Comparison of ENCODE assay signal across 2 cellular contexts in the genomic region with DNA sequence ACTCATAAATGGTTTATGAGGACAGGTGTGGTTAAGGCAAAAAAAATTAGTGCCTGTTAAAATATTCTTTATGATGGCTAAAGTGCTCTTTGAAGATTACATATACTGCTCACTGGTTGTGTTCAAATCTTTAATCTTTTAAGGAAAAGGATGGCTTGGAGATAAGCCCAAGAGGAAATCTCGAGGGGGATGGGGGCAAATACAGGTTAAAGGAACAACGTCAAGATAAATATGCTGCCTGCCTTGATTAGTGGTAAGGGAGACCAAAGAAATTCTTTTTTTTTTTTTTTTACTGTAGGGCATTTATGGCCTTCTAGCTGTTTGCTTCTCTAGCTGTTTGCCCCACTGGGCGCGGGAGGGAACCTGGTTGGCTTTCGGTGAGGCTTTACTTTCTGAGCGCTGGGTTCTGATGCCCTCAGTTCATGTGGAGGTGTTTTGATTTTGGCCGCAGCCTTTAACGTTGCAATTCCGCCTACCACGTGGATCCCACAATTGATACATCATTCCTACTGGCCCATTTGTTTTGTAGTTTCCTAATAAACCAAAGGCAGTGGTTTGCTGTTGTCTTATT.
TF ChIP-seq lines count a peak whose summit lies in the region.

No MANE protein-coding gene starts in this region.

TF ChIP-seq in GM23338, 12 proteins besides CTCF, POLR2A, EP300 and RAD21 (continues in another document):
- no peak for TF ChIP-seq JUNB (IDR thresholded peaks at IDR 0.05; ENCODE audit: unreplicated experiment)
- TF ChIP-seq CREB1 (CRISPR knock-in tag; IDR thresholded peaks at IDR 0.05; ENCODE audit: low read depth): no peak
- no peak for TF ChIP-seq POLR2AphosphoS5 (IDR thresholded peaks at IDR 0.05; ENCODE audit: low read depth)
- TF ChIP-seq, protein P1, sequence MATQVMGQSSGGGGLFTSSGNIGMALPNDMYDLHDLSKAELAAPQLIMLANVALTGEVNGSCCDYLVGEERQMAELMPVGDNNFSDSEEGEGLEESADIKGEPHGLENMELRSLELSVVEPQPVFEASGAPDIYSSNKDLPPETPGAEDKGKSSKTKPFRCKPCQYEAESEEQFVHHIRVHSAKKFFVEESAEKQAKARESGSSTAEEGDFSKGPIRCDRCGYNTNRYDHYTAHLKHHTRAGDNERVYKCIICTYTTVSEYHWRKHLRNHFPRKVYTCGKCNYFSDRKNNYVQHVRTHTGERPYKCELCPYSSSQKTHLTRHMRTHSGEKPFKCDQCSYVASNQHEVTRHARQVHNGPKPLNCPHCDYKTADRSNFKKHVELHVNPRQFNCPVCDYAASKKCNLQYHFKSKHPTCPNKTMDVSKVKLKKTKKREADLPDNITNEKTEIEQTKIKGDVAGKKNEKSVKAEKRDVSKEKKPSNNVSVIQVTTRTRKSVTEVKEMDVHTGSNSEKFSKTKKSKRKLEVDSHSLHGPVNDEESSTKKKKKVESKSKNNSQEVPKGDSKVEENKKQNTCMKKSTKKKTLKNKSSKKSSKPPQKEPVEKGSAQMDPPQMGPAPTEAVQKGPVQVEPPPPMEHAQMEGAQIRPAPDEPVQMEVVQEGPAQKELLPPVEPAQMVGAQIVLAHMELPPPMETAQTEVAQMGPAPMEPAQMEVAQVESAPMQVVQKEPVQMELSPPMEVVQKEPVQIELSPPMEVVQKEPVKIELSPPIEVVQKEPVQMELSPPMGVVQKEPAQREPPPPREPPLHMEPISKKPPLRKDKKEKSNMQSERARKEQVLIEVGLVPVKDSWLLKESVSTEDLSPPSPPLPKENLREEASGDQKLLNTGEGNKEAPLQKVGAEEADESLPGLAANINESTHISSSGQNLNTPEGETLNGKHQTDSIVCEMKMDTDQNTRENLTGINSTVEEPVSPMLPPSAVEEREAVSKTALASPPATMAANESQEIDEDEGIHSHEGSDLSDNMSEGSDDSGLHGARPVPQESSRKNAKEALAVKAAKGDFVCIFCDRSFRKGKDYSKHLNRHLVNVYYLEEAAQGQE (IDR thresholded peaks at IDR 0.05; ENCODE audit: unreplicated experiment): no peak
- no peak for TF ChIP-seq ZNF114 (CRISPR knock-in tag; IDR thresholded peaks at IDR 0.05)
- TF ChIP-seq EZH2phosphoT487 (IDR thresholded peaks at IDR 0.05; ENCODE audit: unreplicated experiment): no peak
- no peak for TF ChIP-seq STAT1 (IDR thresholded peaks at IDR 0.05; ENCODE audit: unreplicated experiment)
- TF ChIP-seq, protein P2, sequence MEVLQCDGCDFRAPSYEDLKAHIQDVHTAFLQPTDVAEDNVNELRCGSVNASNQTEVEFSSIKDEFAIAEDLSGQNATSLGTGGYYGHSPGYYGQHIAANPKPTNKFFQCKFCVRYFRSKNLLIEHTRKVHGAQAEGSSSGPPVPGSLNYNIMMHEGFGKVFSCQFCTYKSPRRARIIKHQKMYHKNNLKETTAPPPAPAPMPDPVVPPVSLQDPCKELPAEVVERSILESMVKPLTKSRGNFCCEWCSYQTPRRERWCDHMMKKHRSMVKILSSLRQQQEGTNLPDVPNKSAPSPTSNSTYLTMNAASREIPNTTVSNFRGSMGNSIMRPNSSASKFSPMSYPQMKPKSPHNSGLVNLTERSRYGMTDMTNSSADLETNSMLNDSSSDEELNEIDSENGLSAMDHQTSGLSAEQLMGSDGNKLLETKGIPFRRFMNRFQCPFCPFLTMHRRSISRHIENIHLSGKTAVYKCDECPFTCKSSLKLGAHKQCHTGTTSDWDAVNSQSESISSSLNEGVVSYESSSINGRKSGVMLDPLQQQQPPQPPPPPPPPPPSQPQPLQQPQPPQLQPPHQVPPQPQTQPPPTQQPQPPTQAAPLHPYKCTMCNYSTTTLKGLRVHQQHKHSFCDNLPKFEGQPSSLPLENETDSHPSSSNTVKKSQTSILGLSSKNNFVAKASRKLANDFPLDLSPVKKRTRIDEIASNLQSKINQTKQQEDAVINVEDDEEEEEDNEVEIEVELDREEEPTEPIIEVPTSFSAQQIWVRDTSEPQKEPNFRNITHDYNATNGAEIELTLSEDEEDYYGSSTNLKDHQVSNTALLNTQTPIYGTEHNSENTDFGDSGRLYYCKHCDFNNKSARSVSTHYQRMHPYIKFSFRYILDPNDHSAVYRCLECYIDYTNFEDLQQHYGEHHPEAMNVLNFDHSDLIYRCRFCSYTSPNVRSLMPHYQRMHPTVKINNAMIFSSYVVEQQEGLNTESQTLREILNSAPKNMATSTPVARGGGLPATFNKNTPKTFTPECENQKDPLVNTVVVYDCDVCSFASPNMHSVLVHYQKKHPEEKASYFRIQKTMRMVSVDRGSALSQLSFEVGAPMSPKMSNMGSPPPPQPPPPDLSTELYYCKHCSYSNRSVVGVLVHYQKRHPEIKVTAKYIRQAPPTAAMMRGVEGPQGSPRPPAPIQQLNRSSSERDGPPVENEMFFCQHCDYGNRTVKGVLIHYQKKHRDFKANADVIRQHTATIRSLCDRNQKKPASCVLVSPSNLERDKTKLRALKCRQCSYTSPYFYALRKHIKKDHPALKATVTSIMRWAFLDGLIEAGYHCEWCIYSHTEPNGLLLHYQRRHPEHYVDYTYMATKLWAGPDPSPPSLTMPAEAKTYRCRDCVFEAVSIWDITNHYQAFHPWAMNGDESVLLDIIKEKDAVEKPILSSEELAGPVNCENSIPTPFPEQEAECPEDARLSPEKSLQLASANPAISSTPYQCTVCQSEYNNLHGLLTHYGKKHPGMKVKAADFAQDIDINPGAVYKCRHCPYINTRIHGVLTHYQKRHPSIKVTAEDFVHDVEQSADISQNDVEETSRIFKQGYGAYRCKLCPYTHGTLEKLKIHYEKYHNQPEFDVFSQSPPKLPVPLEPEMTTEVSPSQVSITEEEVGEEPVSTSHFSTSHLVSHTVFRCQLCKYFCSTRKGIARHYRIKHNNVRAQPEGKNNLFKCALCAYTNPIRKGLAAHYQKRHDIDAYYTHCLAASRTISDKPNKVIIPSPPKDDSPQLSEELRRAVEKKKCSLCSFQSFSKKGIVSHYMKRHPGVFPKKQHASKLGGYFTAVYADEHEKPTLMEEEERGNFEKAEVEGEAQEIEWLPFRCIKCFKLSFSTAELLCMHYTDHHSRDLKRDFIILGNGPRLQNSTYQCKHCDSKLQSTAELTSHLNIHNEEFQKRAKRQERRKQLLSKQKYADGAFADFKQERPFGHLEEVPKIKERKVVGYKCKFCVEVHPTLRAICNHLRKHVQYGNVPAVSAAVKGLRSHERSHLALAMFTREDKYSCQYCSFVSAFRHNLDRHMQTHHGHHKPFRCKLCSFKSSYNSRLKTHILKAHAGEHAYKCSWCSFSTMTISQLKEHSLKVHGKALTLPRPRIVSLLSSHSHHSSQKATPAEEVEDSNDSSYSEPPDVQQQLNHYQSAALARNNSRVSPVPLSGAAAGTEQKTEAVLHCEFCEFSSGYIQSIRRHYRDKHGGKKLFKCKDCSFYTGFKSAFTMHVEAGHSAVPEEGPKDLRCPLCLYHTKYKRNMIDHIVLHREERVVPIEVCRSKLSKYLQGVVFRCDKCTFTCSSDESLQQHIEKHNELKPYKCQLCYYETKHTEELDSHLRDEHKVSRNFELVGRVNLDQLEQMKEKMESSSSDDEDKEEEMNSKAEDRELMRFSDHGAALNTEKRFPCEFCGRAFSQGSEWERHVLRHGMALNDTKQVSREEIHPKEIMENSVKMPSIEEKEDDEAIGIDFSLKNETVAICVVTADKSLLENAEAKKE (CRISPR knock-in tag; IDR thresholded peaks at IDR 0.05): no peak
- TF ChIP-seq ZNF331 (CRISPR knock-in tag; IDR thresholded peaks at IDR 0.05; ENCODE audit: low read depth): no peak

TF ChIP-seq in GM12878, 131 proteins besides CTCF, POLR2A, EP300 and RAD21:
- TF ChIP-seq, protein P3, sequence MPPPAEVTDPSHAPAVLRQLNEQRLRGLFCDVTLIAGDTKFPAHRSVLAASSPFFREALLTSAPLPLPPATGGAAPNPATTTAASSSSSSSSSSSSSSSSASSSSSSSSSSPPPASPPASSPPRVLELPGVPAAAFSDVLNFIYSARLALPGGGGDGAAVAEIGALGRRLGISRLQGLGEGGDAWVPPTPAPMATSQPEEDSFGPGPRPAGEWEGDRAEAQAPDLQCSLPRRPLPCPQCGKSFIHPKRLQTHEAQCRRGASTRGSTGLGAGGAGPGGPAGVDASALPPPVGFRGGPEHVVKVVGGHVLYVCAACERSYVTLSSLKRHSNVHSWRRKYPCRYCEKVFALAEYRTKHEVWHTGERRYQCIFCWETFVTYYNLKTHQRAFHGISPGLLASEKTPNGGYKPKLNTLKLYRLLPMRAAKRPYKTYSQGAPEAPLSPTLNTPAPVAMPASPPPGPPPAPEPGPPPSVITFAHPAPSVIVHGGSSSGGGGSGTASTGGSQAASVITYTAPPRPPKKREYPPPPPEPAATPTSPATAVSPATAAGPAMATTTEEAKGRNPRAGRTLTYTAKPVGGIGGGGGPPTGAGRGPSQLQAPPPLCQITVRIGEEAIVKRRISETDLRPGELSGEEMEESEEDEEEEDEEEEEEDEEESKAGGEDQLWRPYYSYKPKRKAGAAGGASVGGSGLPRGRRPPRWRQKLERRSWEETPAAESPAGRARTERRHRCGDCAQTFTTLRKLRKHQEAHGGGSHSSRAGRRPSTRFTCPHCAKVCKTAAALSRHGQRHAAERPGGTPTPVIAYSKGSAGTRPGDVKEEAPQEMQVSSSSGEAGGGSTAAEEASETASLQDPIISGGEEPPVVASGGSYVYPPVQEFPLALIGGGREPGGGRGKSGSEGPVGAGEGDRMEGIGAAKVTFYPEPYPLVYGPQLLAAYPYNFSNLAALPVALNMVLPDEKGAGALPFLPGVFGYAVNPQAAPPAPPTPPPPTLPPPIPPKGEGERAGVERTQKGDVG (CRISPR knock-in tag; IDR thresholded peaks at IDR 0.05): no peak
- no peak for TF ChIP-seq MTA3 (IDR thresholded peaks at IDR 0.05; ENCODE audit: borderline replicate concordance, low read length)
- TF ChIP-seq, protein P4, sequence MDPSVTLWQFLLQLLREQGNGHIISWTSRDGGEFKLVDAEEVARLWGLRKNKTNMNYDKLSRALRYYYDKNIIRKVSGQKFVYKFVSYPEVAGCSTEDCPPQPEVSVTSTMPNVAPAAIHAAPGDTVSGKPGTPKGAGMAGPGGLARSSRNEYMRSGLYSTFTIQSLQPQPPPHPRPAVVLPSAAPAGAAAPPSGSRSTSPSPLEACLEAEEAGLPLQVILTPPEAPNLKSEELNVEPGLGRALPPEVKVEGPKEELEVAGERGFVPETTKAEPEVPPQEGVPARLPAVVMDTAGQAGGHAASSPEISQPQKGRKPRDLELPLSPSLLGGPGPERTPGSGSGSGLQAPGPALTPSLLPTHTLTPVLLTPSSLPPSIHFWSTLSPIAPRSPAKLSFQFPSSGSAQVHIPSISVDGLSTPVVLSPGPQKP (IDR thresholded peaks at IDR 0.05; ENCODE audit: low read depth, low read length): no peak
- TF ChIP-seq, protein P5, sequence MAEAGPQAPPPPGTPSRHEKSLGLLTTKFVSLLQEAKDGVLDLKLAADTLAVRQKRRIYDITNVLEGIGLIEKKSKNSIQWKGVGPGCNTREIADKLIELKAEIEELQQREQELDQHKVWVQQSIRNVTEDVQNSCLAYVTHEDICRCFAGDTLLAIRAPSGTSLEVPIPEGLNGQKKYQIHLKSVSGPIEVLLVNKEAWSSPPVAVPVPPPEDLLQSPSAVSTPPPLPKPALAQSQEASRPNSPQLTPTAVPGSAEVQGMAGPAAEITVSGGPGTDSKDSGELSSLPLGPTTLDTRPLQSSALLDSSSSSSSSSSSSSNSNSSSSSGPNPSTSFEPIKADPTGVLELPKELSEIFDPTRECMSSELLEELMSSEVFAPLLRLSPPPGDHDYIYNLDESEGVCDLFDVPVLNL (IDR thresholded peaks at IDR 0.05; ENCODE audit: low read depth, low read length): no peak
- TF ChIP-seq IKZF2 (IDR thresholded peaks at IDR 0.05): no peak
